Comparison of ENCODE assay signal across 1 cellular context in the genomic region with DNA sequence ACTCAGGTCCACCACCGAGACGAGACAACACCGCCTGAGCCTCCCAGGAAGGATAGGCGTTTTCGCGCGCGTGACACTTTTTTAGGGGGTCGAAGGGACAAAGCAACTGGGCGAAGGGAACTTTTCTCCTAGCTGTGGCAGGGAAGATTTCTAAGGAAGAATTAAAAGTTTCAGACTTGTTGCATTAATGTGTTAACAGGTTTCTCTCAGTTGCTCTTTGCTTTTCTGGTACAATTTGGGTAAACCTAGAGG.
TF ChIP-seq lines count a peak whose summit lies in the region.

No MANE protein-coding gene starts in this region.

TF ChIP-seq in HepG2, 621 proteins besides CTCF, POLR2A, EP300 and RAD21:
- TF ChIP-seq, protein P1, sequence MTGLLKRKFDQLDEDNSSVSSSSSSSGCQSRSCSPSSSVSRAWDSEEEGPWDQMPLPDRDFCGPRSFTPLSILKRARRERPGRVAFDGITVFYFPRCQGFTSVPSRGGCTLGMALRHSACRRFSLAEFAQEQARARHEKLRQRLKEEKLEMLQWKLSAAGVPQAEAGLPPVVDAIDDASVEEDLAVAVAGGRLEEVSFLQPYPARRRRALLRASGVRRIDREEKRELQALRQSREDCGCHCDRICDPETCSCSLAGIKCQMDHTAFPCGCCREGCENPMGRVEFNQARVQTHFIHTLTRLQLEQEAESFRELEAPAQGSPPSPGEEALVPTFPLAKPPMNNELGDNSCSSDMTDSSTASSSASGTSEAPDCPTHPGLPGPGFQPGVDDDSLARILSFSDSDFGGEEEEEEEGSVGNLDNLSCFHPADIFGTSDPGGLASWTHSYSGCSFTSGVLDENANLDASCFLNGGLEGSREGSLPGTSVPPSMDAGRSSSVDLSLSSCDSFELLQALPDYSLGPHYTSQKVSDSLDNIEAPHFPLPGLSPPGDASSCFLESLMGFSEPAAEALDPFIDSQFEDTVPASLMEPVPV (CRISPR knock-in tag; IDR thresholded peaks at IDR 0.05) = 0 out of 2 replicates have a peak, but pooled peaks have one; percentile 11
- TF ChIP-seq ZNF333 (CRISPR knock-in tag; IDR thresholded peaks at IDR 0.05; ENCODE audit: borderline replicate concordance) = no peak
- no peak for TF ChIP-seq KLF15 (CRISPR knock-in tag; IDR thresholded peaks at IDR 0.05; ENCODE audit: borderline replicate concordance)
- 0 out of 2 replicates have a peak, but pooled peaks have one; percentile 39 for TF ChIP-seq MEIS1 (CRISPR knock-in tag; IDR thresholded peaks at IDR 0.05; ENCODE audit: borderline replicate concordance)
- peak; percentile 62; the same call in 1 of the 2 replicates for TF ChIP-seq ZNF543 (CRISPR knock-in tag; IDR thresholded peaks at IDR 0.05)
